ENCODE assay signal across 24 cellular contexts in genomic region chr5:90934738-90935137, GRCh38.
A peak's percentile ranks its signal among the peaks of the same experiment; 100 is the strongest.
DNase-seq lines count a peak whose midpoint lies in the region; ATAC-seq and TF ChIP-seq lines count a peak whose summit lies in the region.
"Had no signal": no experiment of that assay in that cellular context is flagged by ENCODE, and none has a peak within 500 bp of the region (broad histone marks: within the 10 kb centered on the region; RNA-seq: fewer than 3 reads in every experiment).

No MANE protein-coding gene starts in this region.

- H3K4me3 ChIP-seq in Panc1 (ENCODE audit: low read depth in 2 of 2, low read length in 2 of 2) (no peak overlapping the region), adrenal gland (no peak overlapping the region), colonic mucosa (no peak overlapping the region)
- H3K4me3 ChIP-seq: PC-9 had no signal

- H3K4me1 ChIP-seq in Panc1 (ENCODE audit: control insufficient read depth, insufficient read depth, low read length) (no peaks in the 10 kb centered on the region; the same call in 1 of the 2 replicates), adrenal gland (replicated peaks in 1 of 2) (peaks cover 22 to 44% of the 10 kb centered on the region in 2 donors), colonic mucosa (no peaks in the 10 kb centered on the region)

- peak overlapping the region; percentile 29 to 80 (median 60) for H3K27ac Mint-ChIP-seq in nephron
- H3K27ac Mint-ChIP-seq: B cell; CD8-positive, alpha-beta T cell had no signal

- no peaks in the 10 kb centered on the region for H3K36me3 ChIP-seq in Panc1 (ENCODE audit: control insufficient read depth, insufficient read depth, low read length)
- H3K36me3 ChIP-seq in adrenal gland (replicated peaks in 1 of 2): no peaks in the 10 kb centered on the region
- H3K36me3 ChIP-seq in colonic mucosa: no peaks in the 10 kb centered on the region

- no peak for TF ChIP-seq CTCF in Panc1 (IDR thresholded peaks at IDR 0.05)
- no peak for TF ChIP-seq CTCF in adrenal gland (IDR thresholded peaks at IDR 0.05)
- TF ChIP-seq CTCF in nephron (IDR thresholded peaks at IDR 0.05; ENCODE audit: unreplicated experiment in 3 of 3): no peak
- TF ChIP-seq CTCF in colonic mucosa (IDR thresholded peaks at IDR 0.05): no peak

- H3K4me3 Mint-ChIP-seq in nephron: no peak overlapping the region
- H3K4me3 Mint-ChIP-seq: B cell; CD8-positive, alpha-beta T cell had no signal

- TF ChIP-seq POLR2A in adrenal gland (IDR thresholded peaks at IDR 0.05): no peak

- in situ Hi-C loops in Panc1 (cut with HindIII; ENCODE audit: low pct_unique_long_range_greater_than_20kb, low sequenced_read_pairs): no loop called here

- H3K27me3 ChIP-seq in Panc1 (ENCODE audit: control insufficient read depth, insufficient read depth, low read length) (no peaks in the 10 kb centered on the region), adrenal gland (no peaks in the 10 kb centered on the region), colonic mucosa (no peaks in the 10 kb centered on the region)

- H3K9me3 Mint-ChIP-seq in nephron: no peaks in the 10 kb centered on the region

- whole genome bisulfite sequencing in adrenal gland, 4 donors: 76 to 82% (median 78%) methylated on average over 2 of the region's 2 CpGs

- intact Hi-C loops in Panc1 (cut with micrococcal nuclease; ENCODE audit: unreplicated experiment) (loop anchor here (10.0 kb wide), 1 partner anchor 450 kb away; the partner anchor contains the start of gene ARRDC3), adrenal gland (cut with DNase I) (loop anchor here in 1 of 2 donors (10.0 kb wide), 2 partner anchors 100 to 160 kb away; no protein-coding TSS in a partner anchor), colonic mucosa (cut with DNase I) (loop anchor here (2.0 to 10.0 kb wide), 5 partner anchors 67 to 480 kb away; no protein-coding TSS in a partner anchor), sciatic nerve (cut with DNase I) (loop anchor here (10.0 kb wide), 1 partner anchor 160 kb away; no protein-coding TSS in a partner anchor)

- no peak overlapping the region for H3K9ac ChIP-seq in colonic mucosa (ENCODE audit: low read depth in 2 of 2, low read length in 2 of 2)

- no peaks in the 10 kb centered on the region for H3K9me3 ChIP-seq in Panc1 (ENCODE audit: control insufficient read depth, insufficient read depth, low read depth, low read length)
- no peaks in the 10 kb centered on the region for H3K9me3 ChIP-seq in adrenal gland (replicated peaks in 1 of 3)
- no peaks in the 10 kb centered on the region for H3K9me3 ChIP-seq in colonic mucosa

- no TSS peak for BruUV-seq in Panc1 (replicated peaks; lab: Mats Ljungman, UMichigan)

- ATAC-seq in Panc1: no peak
- no peak for ATAC-seq in sciatic nerve
- ATAC-seq in HG02981 (IDR thresholded peaks at IDR 0.05; ENCODE audit: unreplicated experiment): no peak
- ATAC-seq in GM21529 (IDR thresholded peaks at IDR 0.05; ENCODE audit: unreplicated experiment): no peak
- ATAC-seq: CD8-positive, alpha-beta T cell; HCT116 had no signal

- H3K27ac ChIP-seq in Panc1 (ENCODE audit: low read length): peak overlapping the region; percentile 7; the same call in 1 of the 2 replicates
- peak overlapping the region; percentile 72 to 84 (median 80) for H3K27ac ChIP-seq in adrenal gland
- no peak overlapping the region for H3K27ac ChIP-seq in colonic mucosa
- H3K27ac ChIP-seq: C4-2B, HL-60, PC-9 had no signal

- CTCF ChIA-PET in Panc1 (lab: Charles Lee): no interaction called here

- no peaks in the 10 kb centered on the region for H3K27me3 Mint-ChIP-seq in nephron (ENCODE audit: low read depth)

- POLR2A ChIA-PET in Panc1 (lab: Charles Lee): no interaction called here

- H3K4me1 Mint-ChIP-seq in nephron: peaks cover 51% of the 10 kb centered on the region
- H3K4me1 Mint-ChIP-seq: B cell had no signal

- H3K36me3 Mint-ChIP-seq in nephron (ENCODE audit: low read depth): no peaks in the 10 kb centered on the region
- H3K36me3 Mint-ChIP-seq: CD8-positive, alpha-beta T cell had no signal

- no peak for DNase-seq in Panc1 (ENCODE audit: low read depth, low spot score)
- no peak for DNase-seq in adrenal gland
- DNase-seq in colonic mucosa: no peak
- DNase-seq in sciatic nerve (ENCODE audit: low spot score): no peak
- DNase-seq: CD8-positive, alpha-beta T cell; DMS79 treated with DMSO at 0.1 percent for 48 hours; GF-D8; Karpas-422; NCI-H1092; NCI-H1417 treated with DMSO at 0.1 percent for 48 hours; NCI-H1694 treated with DMSO at 0.1 percent for 48 hours; NCI-H2081; NCI-H2227 treated with DMSO at 0.1 percent for 48 hours; NCI-H526 treated with DMSO at 0.1 percent for 48 hours; PC-9; RPMI8226; SHP77 had no signal
